15 cellular contexts compared by ENCODE assay signal in the genomic region with DNA sequence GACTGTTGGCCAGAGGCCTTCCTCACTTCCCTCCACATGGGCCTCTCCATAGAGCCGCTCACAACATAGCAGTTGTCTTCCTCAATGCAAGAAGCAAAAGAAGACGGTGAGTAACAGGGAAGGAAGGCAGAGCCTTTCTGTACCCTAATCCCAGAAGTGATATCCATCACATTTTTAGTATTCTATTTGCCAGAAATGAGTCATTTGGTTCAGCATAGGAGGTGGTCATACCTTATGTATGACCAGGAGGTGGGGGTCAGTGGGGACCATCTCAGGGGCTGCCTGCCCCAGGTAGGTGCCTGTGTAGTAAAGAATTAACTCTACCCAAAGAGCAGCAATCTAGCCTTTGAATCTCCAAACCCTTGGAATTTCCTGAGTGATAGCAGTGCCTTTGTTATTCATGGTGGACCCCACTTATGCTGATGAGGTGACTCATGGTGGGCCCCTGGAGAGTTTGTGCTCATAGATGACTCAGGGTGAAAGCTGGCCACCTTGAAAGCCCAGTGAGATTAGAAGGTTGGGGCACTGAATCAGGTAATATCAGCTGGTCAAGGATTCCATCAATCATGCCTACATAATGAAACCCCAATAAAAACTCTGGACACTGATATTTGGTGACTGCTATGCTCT.
"Had no signal": no experiment of that assay in that cellular context is flagged by ENCODE, and none has a peak within 500 bp of the region (broad histone marks: within the 10 kb centered on the region; RNA-seq: fewer than 3 reads in every experiment).

No MANE protein-coding gene starts in this region.

- FAIRE-seq: astrocyte had no signal

- H3K27me3 ChIP-seq: cardiac muscle cell, esophagus squamous epithelium, ovary, sigmoid colon had no signal

- ATAC-seq: activated CD8-positive, alpha-beta memory T cell treated with anti-CD3 and anti-CD28 coated beads, Interleukin-2, amount 10 ng/mL, durations not matched to agents 7 days and 5 days; left colon; lower lobe of right lung had no signal

- H3K4me3 ChIP-seq: cardiac muscle cell, esophagus squamous epithelium, lower lobe of right lung, ovary, sigmoid colon, spleen had no signal

- H3K36me3 ChIP-seq: cardiac muscle cell, esophagus squamous epithelium, lower lobe of right lung, ovary, sigmoid colon, spleen had no signal

- DNase-seq: activated CD4-positive, alpha-beta memory T cell treated with anti-CD3 and anti-CD28 coated beads for 36 hours; activated CD8-positive, alpha-beta memory T cell treated with anti-CD3 and anti-CD28 coated beads, Interleukin-2, amount 10 ng/mL, durations not matched to agents 7 days and 5 days; activated naive CD4-positive, alpha-beta T cell treated with anti-CD3 and anti-CD28 coated beads, Interleukin-2, amount 10 ng/mL, durations not matched to agents 7 days and 5 days; activated T-cell treated with anti-CD3 and anti-CD28 coated beads, Interleukin-2, amount 50 U/mL, for 1 hour; esophagus squamous epithelium; glutamatergic neuron; hypothalamus; immature natural killer cell; left colon; lower lobe of right lung; ovary; sigmoid colon; spleen had no signal
